In the genomic region with DNA sequence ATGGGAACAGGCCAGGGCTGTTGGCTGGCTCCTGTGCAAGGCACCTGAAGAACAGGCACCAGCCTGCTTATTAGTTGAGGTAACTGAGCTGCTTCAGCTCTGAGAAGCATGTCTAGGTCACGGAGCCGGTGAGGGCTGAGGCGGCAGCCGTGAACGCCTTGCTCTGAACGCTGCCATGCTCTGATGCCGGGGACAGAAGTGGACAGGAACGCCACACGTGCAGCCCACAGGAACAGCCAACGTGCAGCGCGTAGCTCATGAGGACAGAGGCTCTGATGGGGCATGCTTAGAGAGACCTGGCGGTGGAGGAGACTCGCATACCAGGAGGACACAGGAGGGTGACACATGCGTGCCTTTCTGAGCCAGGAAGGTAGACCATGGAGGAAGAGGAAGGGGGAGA, we compare ENCODE assay signal across 32 cellular contexts.
"Had no signal": no experiment of that assay in that cellular context is flagged by ENCODE, and none has a peak within 500 bp of the region (broad histone marks: within the 10 kb centered on the region; RNA-seq: fewer than 3 reads in every experiment).

No MANE protein-coding gene starts in this region.

- H3K27ac Mint-ChIP-seq: activated CD8-positive, alpha-beta T cell treated with anti-CD3 and anti-CD28 coated beads for 36 hours; activated naive CD4-positive, alpha-beta T cell treated with anti-CD3 and anti-CD28 coated beads, Interleukin-2, amount 50 U/mL, for 24 hours; activated naive CD8-positive, alpha-beta T cell treated with anti-CD3 and anti-CD28 coated beads, Interleukin-2, amount 50 U/mL, for 24 hours; activated T-helper 1 cell treated with anti-CD3 and anti-CD28 coated beads, Interleukin-12 subunit alpha, Interleukin-12 subunit beta, Interleukin-2, Interleukin-4 antibody, amounts not matched to agents 30 ng/mL and 10 ng/mL and 1 ng/mL, durations not matched to agents 14 hours and 24 hours and 36 hours; dendritic cell treated with granulocyte-macrophage colony-stimulating factor and Interleukin-4, amounts not matched to agents 40 ng/mL and 50 ng/mL, for 4 days; natural killer cell treated with Interleukin-12 subunit alpha and Interleukin-12 subunit beta and Interleukin-15 and Interleukin-18, amount 100 ng/mL, for 72 hours; T-helper 17 cell had no signal

- H3K27ac ChIP-seq: epithelial cell of prostate, hepatocyte, left ventricle myocardium inferior, neutrophil, ovary, stomach, thyroid gland had no signal

- H3K4me2 ChIP-seq: hepatocyte had no signal

- DNase-seq: activated CD4-positive, alpha-beta T cell treated with anti-CD3 and anti-CD28 coated beads, Interleukin-2, amount 50 U/mL, for 1 hour; activated CD4-positive, CD25-positive, alpha-beta regulatory T cell treated with anti-CD3 and anti-CD28 coated beads, Interleukin-2, amount 50 U/mL, for 72 hours; activated CD8-positive, alpha-beta T cell treated with anti-CD3 and anti-CD28 coated beads for 36 hours; activated gamma-delta T cell; activated naive CD8-positive, alpha-beta T cell treated with anti-CD3 and anti-CD28 coated beads, Interleukin-2, amount 50 U/mL, for 24 hours; amygdala; central memory CD4-positive, alpha-beta T cell; islet precursor cell; left ventricle myocardium inferior; mucosa of descending colon; ovary; small intestine; stimulated activated CD4-positive, alpha-beta T cell treated with anti-CD3 and anti-CD28 coated beads, Interleukin-1b, Interleukin-23, amount 100 ng/mL, for 48 hours; stimulated activated CD4-positive, alpha-beta T cell treated with anti-CD3 and anti-CD28 coated beads, Interleukin-4, amount 100 ng/mL, for 4 hours; stimulated activated CD8-positive, alpha-beta memory T cell treated with anti-CD3 and anti-CD28 coated beads, Interleukin-4, amount 100 ng/mL, for 48 hours; stomach; SW 1271; T-helper 17 cell; T1000; thyroid gland had no signal

- H3K9me3 Mint-ChIP-seq: activated CD8-positive, alpha-beta T cell treated with anti-CD3 and anti-CD28 coated beads for 36 hours; activated naive CD4-positive, alpha-beta T cell treated with anti-CD3 and anti-CD28 coated beads, Interleukin-2, amount 50 U/mL, for 24 hours; activated naive CD8-positive, alpha-beta T cell treated with anti-CD3 and anti-CD28 coated beads, Interleukin-2, amount 50 U/mL, for 24 hours; activated T-helper 1 cell treated with anti-CD3 and anti-CD28 coated beads, Interleukin-12 subunit alpha, Interleukin-12 subunit beta, Interleukin-2, Interleukin-4 antibody, amounts not matched to agents 30 ng/mL and 10 ng/mL and 1 ng/mL, durations not matched to agents 14 hours and 24 hours and 36 hours; dendritic cell treated with granulocyte-macrophage colony-stimulating factor and Interleukin-4, amounts not matched to agents 40 ng/mL and 50 ng/mL, for 4 days; natural killer cell treated with Interleukin-12 subunit alpha and Interleukin-12 subunit beta and Interleukin-15 and Interleukin-18, amount 100 ng/mL, for 72 hours; stimulated activated memory B cell treated with anti-CD40 and anti-IgM and Interleukin-4, amounts not matched to agents 10 μg/mL and 1 μg/mL and 100 μg/mL, for 72 hours had no signal

- ATAC-seq: activated CD8-positive, alpha-beta T cell treated with anti-CD3 and anti-CD28 coated beads for 36 hours; activated naive CD8-positive, alpha-beta T cell treated with anti-CD3 and anti-CD28 coated beads, Interleukin-2, amount 50 U/mL, for 24 hours; mucosa of descending colon; natural killer cell treated with Interleukin-12 subunit alpha and Interleukin-12 subunit beta and Interleukin-15 and Interleukin-18, amount 100 ng/mL, for 72 hours; sciatic nerve; stimulated activated memory B cell treated with anti-CD40 and anti-IgM and Interleukin-4, amounts not matched to agents 10 μg/mL and 1 μg/mL and 100 μg/mL, for 72 hours; T-helper 17 cell had no signal

- H3K27me3 ChIP-seq: hepatocyte, neutrophil, ovary, stomach, thyroid gland had no signal

- H3K9me3 ChIP-seq: left ventricle myocardium inferior, mucosa of descending colon, neutrophil, ovary, stomach, thyroid gland had no signal

- H3K4me3 Mint-ChIP-seq: activated CD8-positive, alpha-beta T cell treated with anti-CD3 and anti-CD28 coated beads for 36 hours; activated naive CD4-positive, alpha-beta T cell treated with anti-CD3 and anti-CD28 coated beads, Interleukin-2, amount 50 U/mL, for 24 hours; activated naive CD8-positive, alpha-beta T cell treated with anti-CD3 and anti-CD28 coated beads, Interleukin-2, amount 50 U/mL, for 24 hours; activated T-helper 1 cell treated with anti-CD3 and anti-CD28 coated beads, Interleukin-12 subunit alpha, Interleukin-12 subunit beta, Interleukin-2, Interleukin-4 antibody, amounts not matched to agents 30 ng/mL and 10 ng/mL and 1 ng/mL, durations not matched to agents 14 hours and 24 hours and 36 hours; dendritic cell treated with granulocyte-macrophage colony-stimulating factor and Interleukin-4, amounts not matched to agents 40 ng/mL and 50 ng/mL, for 4 days; natural killer cell treated with Interleukin-12 subunit alpha and Interleukin-12 subunit beta and Interleukin-15 and Interleukin-18, amount 100 ng/mL, for 72 hours; stimulated activated memory B cell treated with anti-CD40 and anti-IgM and Interleukin-4, amounts not matched to agents 10 μg/mL and 1 μg/mL and 100 μg/mL, for 72 hours; T-helper 17 cell had no signal

- H3K27me3 Mint-ChIP-seq: activated CD8-positive, alpha-beta T cell treated with anti-CD3 and anti-CD28 coated beads for 36 hours; activated naive CD4-positive, alpha-beta T cell treated with anti-CD3 and anti-CD28 coated beads, Interleukin-2, amount 50 U/mL, for 24 hours; activated naive CD8-positive, alpha-beta T cell treated with anti-CD3 and anti-CD28 coated beads, Interleukin-2, amount 50 U/mL, for 24 hours; dendritic cell treated with granulocyte-macrophage colony-stimulating factor and Interleukin-4, amounts not matched to agents 40 ng/mL and 50 ng/mL, for 4 days; natural killer cell treated with Interleukin-12 subunit alpha and Interleukin-12 subunit beta and Interleukin-15 and Interleukin-18, amount 100 ng/mL, for 72 hours; progenitor cell of endocrine pancreas; stimulated activated memory B cell treated with anti-CD40 and anti-IgM and Interleukin-4, amounts not matched to agents 10 μg/mL and 1 μg/mL and 100 μg/mL, for 72 hours; T-helper 17 cell had no signal

- H3K4me3 ChIP-seq: hepatocyte, left ventricle myocardium inferior, lung, mucosa of descending colon, ovary, stomach, thyroid gland had no signal

- H3K36me3 ChIP-seq: ovary had no signal

- H2AFZ ChIP-seq: hepatocyte had no signal

- H3K4me1 ChIP-seq: thyroid gland had no signal

- FAIRE-seq: frontal cortex, small intestine had no signal
